ENCODE assay signal across 18 cellular contexts in genomic region chr13:74205313-74205690, GRCh38.
A peak's percentile ranks its signal among the peaks of the same experiment; 100 is the strongest.
DNase-seq lines count a peak whose midpoint lies in the region; ATAC-seq and TF ChIP-seq lines count a peak whose summit lies in the region.
"Had no signal": no experiment of that assay in that cellular context is flagged by ENCODE, and none has a peak within 500 bp of the region (broad histone marks: within the 10 kb centered on the region; RNA-seq: fewer than 3 reads in every experiment).

No MANE protein-coding gene starts in this region.

- H3K36me3 Mint-ChIP-seq in MCF 10A (ENCODE audit: insufficient read depth, unreplicated experiment) = no peaks in the 10 kb centered on the region
- H3K36me3 Mint-ChIP-seq in chondrocyte (ENCODE audit: low read depth) = no peaks in the 10 kb centered on the region
- H3K36me3 Mint-ChIP-seq in nephron progenitor cell (ENCODE audit: low read depth) = peaks cover 5% of the 10 kb centered on the region

- H3K4me3 Mint-ChIP-seq in MCF 10A (ENCODE audit: unreplicated experiment) = no peak overlapping the region
- H3K4me3 Mint-ChIP-seq in chondrocyte (ENCODE audit: unreplicated experiment) = no peak overlapping the region
- H3K4me3 Mint-ChIP-seq in nephron progenitor cell = no peak overlapping the region
- no peak overlapping the region for H3K4me3 Mint-ChIP-seq in stimulated activated naive CD8-positive, alpha-beta T cell treated with anti-CD3 and anti-CD28 coated beads, Interleukin-15, amount 100 ng/mL, for 72 hours

- no peak overlapping the region for H3K27ac Mint-ChIP-seq in MCF 10A (ENCODE audit: low read depth, unreplicated experiment)
- H3K27ac Mint-ChIP-seq in chondrocyte (ENCODE audit: unreplicated experiment) = peak overlapping the region; percentile 50
- H3K27ac Mint-ChIP-seq in nephron progenitor cell = peak overlapping the region; percentile 51
- no peak overlapping the region for H3K27ac Mint-ChIP-seq in stimulated activated naive CD8-positive, alpha-beta T cell treated with anti-CD3 and anti-CD28 coated beads, Interleukin-15, amount 100 ng/mL, for 72 hours

- peak overlapping the region; percentile 48 to 54 for H3K27ac ChIP-seq in breast epithelium
- H3K27ac ChIP-seq: 22Rv1, C4-2B had no signal

- H3K9me3 ChIP-seq in breast epithelium = no peaks in the 10 kb centered on the region

- no peak for TF ChIP-seq CTCF in breast epithelium (IDR thresholded peaks at IDR 0.05)
- TF ChIP-seq CTCF in MCF 10A (IDR thresholded peaks at IDR 0.05; ENCODE audit: unreplicated experiment) = no peak
- TF ChIP-seq CTCF in chondrocyte (IDR thresholded peaks at IDR 0.05) = no peak
- TF ChIP-seq CTCF in nephron progenitor cell (IDR thresholded peaks at IDR 0.05) = no peak

- ATAC-seq in stimulated activated naive CD8-positive, alpha-beta T cell treated with anti-CD3 and anti-CD28 coated beads, Interleukin-15, amount 100 ng/mL, for 72 hours = no peak

- no peaks in the 10 kb centered on the region for H3K36me3 ChIP-seq in breast epithelium

- H3K4me1 Mint-ChIP-seq in MCF 10A (ENCODE audit: insufficient read depth, unreplicated experiment) (peaks cover 5% of the 10 kb centered on the region), chondrocyte (ENCODE audit: low read depth) (peaks cover 50% of the 10 kb centered on the region), nephron progenitor cell (no peaks in the 10 kb centered on the region)
- no peaks in the 10 kb centered on the region for H3K4me1 Mint-ChIP-seq in stimulated activated naive CD8-positive, alpha-beta T cell treated with anti-CD3 and anti-CD28 coated beads, Interleukin-15, amount 100 ng/mL, for 72 hours

- no TSS peak for BruUV-seq in MCF 10A (replicated peaks; lab: Mats Ljungman, UMichigan)

- H3K4me1 ChIP-seq in breast epithelium = peaks cover 0 to 3% of the 10 kb centered on the region in 2 donors

- TF ChIP-seq POLR2A in breast epithelium (IDR thresholded peaks at IDR 0.05) = no peak

- no peaks in the 10 kb centered on the region for H3K27me3 ChIP-seq in breast epithelium

- H3K9me3 Mint-ChIP-seq in MCF 10A (ENCODE audit: unreplicated experiment) (no peaks in the 10 kb centered on the region), chondrocyte (ENCODE audit: low read depth) (no peaks in the 10 kb centered on the region), nephron progenitor cell (peaks cover 25% of the 10 kb centered on the region)
- H3K9me3 Mint-ChIP-seq in stimulated activated naive CD8-positive, alpha-beta T cell treated with anti-CD3 and anti-CD28 coated beads, Interleukin-15, amount 100 ng/mL, for 72 hours = peaks cover 6 to 10% of the 10 kb centered on the region in 2 donors

- H3K27me3 Mint-ChIP-seq in MCF 10A (ENCODE audit: insufficient read depth, unreplicated experiment) (no peaks in the 10 kb centered on the region), chondrocyte (ENCODE audit: low read depth) (no peaks in the 10 kb centered on the region), nephron progenitor cell (ENCODE audit: low read depth, poor library complexity) (peaks cover 3% of the 10 kb centered on the region)
- H3K27me3 Mint-ChIP-seq in stimulated activated naive CD8-positive, alpha-beta T cell treated with anti-CD3 and anti-CD28 coated beads, Interleukin-15, amount 100 ng/mL, for 72 hours = no peaks in the 10 kb centered on the region

- intact Hi-C loops in breast epithelium (cut with DNase I; ENCODE audit: low total_unique reads) = no loop called here
- intact Hi-C loops in MCF 10A (cut with micrococcal nuclease) = no loop called here

- CTCF ChIA-PET in MCF 10A (lab: Yijun Ruan, JAX) = no interaction called here

- POLR2A ChIA-PET in MCF 10A (lab: Yijun Ruan, JAX) = no interaction called here

- no peak for DNase-seq in breast epithelium (ENCODE audit: low spot score in 2 of 2)
- no peak for DNase-seq in MCF 10A (ENCODE audit: unreplicated experiment)
- no peak for DNase-seq in chondrocyte (ENCODE audit: low spot score)
- no peak for DNase-seq in nephron progenitor cell
- DNase-seq in stimulated activated naive CD8-positive, alpha-beta T cell treated with anti-CD3 and anti-CD28 coated beads, Interleukin-15, amount 100 ng/mL, for 72 hours = no peak
- no peak for DNase-seq in NCI-H446 treated with DMSO at 0.1 percent for 48 hours (lab: John Stamatoyannopoulos, UW)
- no peak for DNase-seq in COR-L47 (lab: John Stamatoyannopoulos, UW)
- no peak for DNase-seq in activated effector memory CD4-positive, alpha-beta T cell treated with Interleukin-2 at 50 U/mL for 16 hours
- DNase-seq: AML-193; DND-41; H7; NCI-H1105; NCI-H2081; NCI-H2171 treated with DMSO at 0.1 percent for 48 hours; NK-92 treated with Interleukin-12 subunit alpha and Interleukin-12 subunit beta, amount 100 ng/mL, for 24 hours; SHP77 had no signal

- H3K4me3 ChIP-seq in breast epithelium = no peak overlapping the region

Comparison
In these comparisons a context has a peak if more than half of its experiments do, and no peak if none do; other contexts are left out.
1. H3K27ac Mint-ChIP-seq: peak in chondrocyte (single experiment) and nephron progenitor cell (single experiment); none in MCF 10A (single experiment) and stimulated activated naive CD8-positive, alpha-beta T cell treated with anti-CD3 and anti-CD28 coated beads, Interleukin-15, amount 100 ng/mL, for 72 hours (0 of 2).